ENCODE assay signal across 8 cellular contexts in the genomic region with DNA sequence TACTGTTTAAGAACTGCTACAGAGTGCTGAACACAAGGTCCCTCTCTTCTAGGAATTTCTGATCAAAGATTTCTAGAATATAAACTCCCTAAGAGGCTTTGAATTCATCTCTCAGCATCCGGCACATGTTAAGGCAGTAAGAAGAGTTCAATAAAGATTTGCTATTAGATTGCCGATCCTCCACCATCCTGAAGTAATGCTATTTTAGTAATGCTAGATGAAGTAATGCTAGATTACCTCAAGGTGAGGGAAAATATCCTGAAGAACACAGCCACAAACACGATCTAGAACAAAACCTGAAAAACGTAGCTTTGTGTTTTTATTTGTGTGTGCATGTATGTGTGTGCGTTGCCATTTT. TPM values are rescaled to one million over a fixed set of nuclear protein-coding genes. Genes with fewer than 3 reads are reported as not detected.
DNase-seq lines count a peak whose midpoint lies in the region; ATAC-seq and TF ChIP-seq lines count a peak whose summit lies in the region.

No MANE protein-coding gene starts in this region.

- in situ Hi-C loops in brain microvascular endothelial cell (cut with HindIII; ENCODE audit: low pct_ligation_motif_present, low sequenced_read_pairs): no loop called here

- H3K4ac ChIP-seq in mesendoderm (ENCODE audit: low read depth, low read length): no peak overlapping the region

- peak overlapping the region; percentile 94 for H3K9ac ChIP-seq in mesendoderm (ENCODE audit: low read length)

- no CpG with 5 or more reads among the region's 5 CpGs for WGBS in mesendoderm (ENCODE audit: extremely low coverage, insufficient coverage, low lambda C conversion rate)
- WGBS in aorta, 2 donors: 9 to 10% methylated on average over 5 of the region's 5 CpGs

- H4K5ac ChIP-seq in mesendoderm (ENCODE audit: low read length): peak overlapping the region; percentile 26

- H4K8ac ChIP-seq in mesendoderm (ENCODE audit: low read depth, low read length): no peak overlapping the region

- no peak overlapping the region for H2BK15ac ChIP-seq in mesendoderm (replicated peaks; ENCODE audit: low read depth)

- peak overlapping the region; percentile 72 for H3K4me2 ChIP-seq in mesendoderm (ENCODE audit: low read length)

- H3K36me3 ChIP-seq in left ventricle myocardium inferior: peaks cover 29% of the 10 kb centered on the region
- peaks cover 32% of the 10 kb centered on the region for H3K36me3 ChIP-seq in brain microvascular endothelial cell (replicated peaks)
- no peaks in the 10 kb centered on the region for H3K36me3 ChIP-seq in mesendoderm (ENCODE audit: control insufficient read depth, insufficient read depth, low read length)
- peaks cover 0 to 4% of the 10 kb centered on the region in 2 donors for H3K36me3 ChIP-seq in aorta (ENCODE audit: control insufficient read depth in 1 of 2, insufficient read depth in 2 of 2, low read length in 1 of 2)

- no peak overlapping the region for H3K18ac ChIP-seq in mesendoderm (ENCODE audit: low read length)

- H2BK120ac ChIP-seq in mesendoderm (ENCODE audit: low read depth, low read length): no peak overlapping the region

- H3K79me1 ChIP-seq in mesendoderm (ENCODE audit: low read length): peaks cover 2% of the 10 kb centered on the region

- peaks cover 97% of the 10 kb centered on the region for H3K4me1 ChIP-seq in left ventricle myocardium inferior
- H3K4me1 ChIP-seq in mesendoderm (ENCODE audit: control insufficient read depth, low read depth, low read length): peaks cover 11% of the 10 kb centered on the region
- H3K4me1 ChIP-seq in aorta (ENCODE audit: control insufficient read depth in 1 of 2, insufficient read depth in 2 of 2, low read length in 2 of 2): peaks cover 0 to 7% of the 10 kb centered on the region in 2 donors

- H3K4me3 ChIP-seq in left ventricle myocardium inferior (peak overlapping the region; percentile 96), brain microvascular endothelial cell (ENCODE audit: low read depth, low read length) (peak overlapping the region; percentile 75), mesendoderm (ENCODE audit: low read length) (peak overlapping the region; percentile 74), aorta (ENCODE audit: low read length in 2 of 2) (peak overlapping the region; percentile 37 to 87)

- peak overlapping the region; percentile 26 for H2BK5ac ChIP-seq in mesendoderm (ENCODE audit: low read length)

- intact Hi-C loops in left ventricle myocardium inferior (cut with micrococcal nuclease) (no loop called here), Right ventricle myocardium inferior (cut with DNase I) (no loop called here), aorta (cut with DNase I) (loop anchor here (5.0 to 10.0 kb wide), 3 partner anchors 191 to 714 kb away; a partner anchor contains a TSS)

- DNase-seq in left ventricle myocardium inferior (no peak), Right ventricle myocardium inferior (ENCODE audit: missing footprints) (no peak), brain microvascular endothelial cell (no peak), mesendoderm (no peak), aorta (no peak), NCI-H1694 (lab: John Stamatoyannopoulos, UW) (no peak)

- H3K27ac ChIP-seq in left ventricle myocardium inferior (replicated peaks): peak overlapping the region; percentile 99
- peak overlapping the region; percentile 99 for H3K27ac ChIP-seq in brain microvascular endothelial cell
- peak overlapping the region; percentile 95 for H3K27ac ChIP-seq in mesendoderm (ENCODE audit: low read depth, low read length)
- peak overlapping the region; percentile 66 to 87 for H3K27ac ChIP-seq in aorta (ENCODE audit: low read depth in 1 of 2, low read length in 2 of 2)

- peak; percentile 8 for TF ChIP-seq CTCF in left ventricle myocardium inferior (IDR thresholded peaks at IDR 0.05; ENCODE audit: borderline replicate concordance)
- no peak for TF ChIP-seq CTCF in brain microvascular endothelial cell (IDR thresholded peaks at IDR 0.05; ENCODE audit: low read depth, low read length, missing control alignments)

- H3K23ac ChIP-seq in mesendoderm (ENCODE audit: low read length): no peak overlapping the region

- no peaks in the 10 kb centered on the region for H3K27me3 ChIP-seq in left ventricle myocardium inferior (ENCODE audit: low read depth)
- no peaks in the 10 kb centered on the region for H3K27me3 ChIP-seq in brain microvascular endothelial cell (replicated peaks)
- H3K27me3 ChIP-seq in mesendoderm (ENCODE audit: insufficient read depth, low read length, poor library complexity): no peaks in the 10 kb centered on the region
- H3K27me3 ChIP-seq in aorta (ENCODE audit: control insufficient read depth in 1 of 2, insufficient read depth in 2 of 2, low read length in 1 of 2): no peaks in the 10 kb centered on the region

- no peak overlapping the region for H2AK5ac ChIP-seq in mesendoderm (ENCODE audit: low read length)

- no peaks in the 10 kb centered on the region for H3K9me3 ChIP-seq in left ventricle myocardium inferior (replicated peaks)
- H3K9me3 ChIP-seq in aorta (ENCODE audit: control insufficient read depth, low read length): no peaks in the 10 kb centered on the region

- H3K79me2 ChIP-seq in mesendoderm (ENCODE audit: control insufficient read depth, insufficient read depth, low read length): peaks cover 35% of the 10 kb centered on the region

- H3K56ac ChIP-seq in mesendoderm (ENCODE audit: low read length): peak overlapping the region; percentile 96

- ATAC-seq in Right ventricle myocardium inferior (no peak), aorta (ENCODE audit: low FRiP score) (no peak), HG03159 (IDR thresholded peaks at IDR 0.05; ENCODE audit: unreplicated experiment) (no peak), HG02884 (IDR thresholded peaks at IDR 0.05; ENCODE audit: unreplicated experiment) (no peak)

RNA-seq across cellular contexts. Expression of a gene that starts 0.9 kb away (rescaled TPM):
- total RNA-seq in left ventricle myocardium inferior: 176 TPM
- 180 TPM for total RNA-seq in Right ventricle myocardium inferior
- 268 TPM for polyA plus RNA-seq in mesendoderm (2013, experiment 1 of 2)
- 263 TPM for polyA plus RNA-seq in mesendoderm (2013, experiment 2 of 2)
- total RNA-seq in aorta: 100 to 1,000 TPM; 259 to 324 TPM
- polyA plus RNA-seq in aorta: 100 to 1,000 TPM; 434 to 661 TPM

RNA-seq across cellular contexts. Expression of a gene that starts 13.4 kb away (rescaled TPM):
- total RNA-seq in left ventricle myocardium inferior: 2,410 TPM
- total RNA-seq in Right ventricle myocardium inferior: 2,252 TPM
- 475 TPM for polyA plus RNA-seq in mesendoderm (2013, experiment 1 of 2)
- polyA plus RNA-seq in mesendoderm (2013, experiment 2 of 2): 490 TPM
- total RNA-seq in aorta: 100 to 1,000 TPM; 414 to 848 TPM
- 100 to 1,000 TPM; 563 to 759 TPM for polyA plus RNA-seq in aorta

RNA-seq across cellular contexts. Expression of a gene that starts 41.2 kb away (rescaled TPM):
- 667 TPM for total RNA-seq in left ventricle myocardium inferior
- 611 TPM for total RNA-seq in Right ventricle myocardium inferior
- 0.29 TPM for polyA plus RNA-seq in mesendoderm (2013, experiment 1 of 2)
- 0.20 TPM for polyA plus RNA-seq in mesendoderm (2013, experiment 2 of 2)
- 10 to 100 TPM; 26.3 to 63.8 TPM for total RNA-seq in aorta
- 10 to 100 TPM; 15.8 to 26.4 TPM for polyA plus RNA-seq in aorta

Comparison
In these comparisons a context has a peak if more than half of its experiments do, and no peak if none do; other contexts are left out.
1. intact Hi-C loops: an anchor here in aorta (5.0 to 10.0 kb wide); none called in left ventricle myocardium inferior and Right ventricle myocardium inferior.